Comparison of ENCODE assay signal across 20 cellular contexts in genomic region chr2:230910546-230911135, GRCh38. TPM values are rescaled to one million over a fixed set of nuclear protein-coding genes. Genes with fewer than 3 reads are reported as not detected.
DNase-seq lines count a peak whose midpoint lies in the region; ATAC-seq, FAIRE-seq and TF ChIP-seq lines count a peak whose summit lies in the region.
"Had no signal": no experiment of that assay in that cellular context is flagged by ENCODE, and none has a peak within 500 bp of the region (broad histone marks: within the 10 kb centered on the region; RNA-seq: fewer than 3 reads in every experiment).

No MANE protein-coding gene starts in this region.

- H4K5ac ChIP-seq in IMR-90 (ENCODE audit: low read depth, low read length) (no peak overlapping the region), H1 (ENCODE audit: insufficient read length, low read depth, low read length) (no peak overlapping the region), H9 (ENCODE audit: insufficient read length, low read depth, low read length) (no peak overlapping the region)

- ATAC-seq in IMR-90 (ENCODE audit: low read depth), result no peak

- H3K56ac ChIP-seq in IMR-90 (ENCODE audit: extremely low read depth, insufficient read depth, low read length) (no peak overlapping the region), H1 (replicated peaks; ENCODE audit: insufficient read length, low read depth, low read length) (no peak overlapping the region), H9 (ENCODE audit: insufficient read length, low read depth, low read length) (no peak overlapping the region)

- H3K14ac ChIP-seq in IMR-90 (replicated peaks; ENCODE audit: low read depth, low read length) (no peak overlapping the region), H1 (ENCODE audit: insufficient read length) (no peak overlapping the region), H9 (ENCODE audit: insufficient read depth, low read length) (no peak overlapping the region)

- H3K4me3 Mint-ChIP-seq in CD14-positive monocyte, result no peak overlapping the region
- H3K4me3 Mint-ChIP-seq in H9, result no peak overlapping the region
- H3K4me3 Mint-ChIP-seq: activated naive CD4-positive, alpha-beta T cell treated with anti-CD3 and anti-CD28 coated beads, Interleukin-2, amount 50 U/mL, for 24 hours; memory B cell; naive B cell; type B pancreatic cell had no signal

- no peak overlapping the region for H4K91ac ChIP-seq in IMR-90 (ENCODE audit: insufficient read depth, low read depth, low read length)
- no peak overlapping the region for H4K91ac ChIP-seq in H1 (replicated peaks; ENCODE audit: insufficient read length, low read length)
- H4K91ac ChIP-seq in H9 (ENCODE audit: insufficient read length, low read depth, low read length), result no peak overlapping the region

- BruUV-seq in IMR-90 (replicated peaks; lab: Mats Ljungman, UMichigan), result no TSS peak

- no peak overlapping the region for H3K4ac ChIP-seq in IMR-90 (ENCODE audit: low read depth, low read length)
- H3K4ac ChIP-seq in H1 (replicated peaks; ENCODE audit: insufficient read length, low read depth, low read length), result no peak overlapping the region
- H3K4ac ChIP-seq in H9 (ENCODE audit: low read depth, low read length), result no peak overlapping the region

- H3K23me2 ChIP-seq in H1 (ENCODE audit: low read depth, low read length) (peaks cover 2% of the 10 kb centered on the region; the same call in 1 of the 2 replicates), H9 (ENCODE audit: insufficient read length, low read depth, low read length, poor library complexity, severe bottlenecking) (no peaks in the 10 kb centered on the region)

- H3K27me3 ChIP-seq in IMR-90 (ENCODE audit: control insufficient read depth, insufficient read depth, low read length), result peaks cover 11% of the 10 kb centered on the region; the same call in 1 of the 2 replicates
- H3K27me3 ChIP-seq in H1 (replicated peaks in 1 of 4; ENCODE audit: control insufficient read depth in 3 of 4, extremely low read depth in 1 of 4, insufficient read depth in 3 of 4, low read length in 3 of 4), result peaks cover 0 to 4% (median 0%) of the 10 kb centered on the region in 4 experiments; a peak in 2 of 7 replicates
- H3K27me3 ChIP-seq in sigmoid colon, result no peaks in the 10 kb centered on the region
- H3K27me3 ChIP-seq in BE2C, result no peaks in the 10 kb centered on the region
- H3K27me3 ChIP-seq in H9 (ENCODE audit: insufficient read depth, low read length), result no peaks in the 10 kb centered on the region
- H3K27me3 ChIP-seq: ovary had no signal

- H4K20me1 ChIP-seq in IMR-90 (ENCODE audit: insufficient read depth, low read length) (no peaks in the 10 kb centered on the region), H1 (replicated peaks in 1 of 2; ENCODE audit: control insufficient read depth in 1 of 2, insufficient read depth in 2 of 2, low read length in 2 of 2) (no peaks in the 10 kb centered on the region), H9 (ENCODE audit: control insufficient read depth, insufficient read depth, insufficient read length) (no peaks in the 10 kb centered on the region)

- H2BK15ac ChIP-seq in IMR-90 (ENCODE audit: low read depth, low read length), result no peak overlapping the region
- 0 out of 2 replicates have a peak overlapping the region, but pooled peaks have one; percentile 22 for H2BK15ac ChIP-seq in H1 (ENCODE audit: low read length)
- no peak overlapping the region for H2BK15ac ChIP-seq in H9 (ENCODE audit: low read depth, low read length)

- H2BK120ac ChIP-seq in IMR-90 (ENCODE audit: low read depth, low read length) (no peak overlapping the region), H1 (replicated peaks; ENCODE audit: low read depth, low read length) (no peak overlapping the region), H9 (ENCODE audit: low read depth, low read length, poor library complexity, severe bottlenecking) (no peak overlapping the region)

- H2AK9ac ChIP-seq in IMR-90 (replicated peaks; ENCODE audit: low read depth, low read length, poor library complexity), result no peak overlapping the region

- H2AFZ ChIP-seq in IMR-90 (replicated peaks; ENCODE audit: low read length, poor library complexity), result peak overlapping the region; percentile 6
- H2AFZ ChIP-seq in H1 (ENCODE audit: low read length), result no peak overlapping the region
- H2AFZ ChIP-seq in H9 (ENCODE audit: low read length), result no peak overlapping the region

- peaks cover 3 to 8% (median 4%) of the 10 kb centered on the region in 3 donors for H3K27me3 Mint-ChIP-seq in CD14-positive monocyte (ENCODE audit: low read depth in 3 of 3)
- H3K27me3 Mint-ChIP-seq in H9 (ENCODE audit: low read depth), result peaks cover 40% of the 10 kb centered on the region
- H3K27me3 Mint-ChIP-seq: activated naive CD4-positive, alpha-beta T cell treated with anti-CD3 and anti-CD28 coated beads, Interleukin-2, amount 50 U/mL, for 24 hours; memory B cell had no signal

- H3K4me1 ChIP-seq in IMR-90 (ENCODE audit: control insufficient read depth, insufficient read depth, low read length), result peaks cover 6% of the 10 kb centered on the region
- H3K4me1 ChIP-seq in H1 (replicated peaks in 1 of 4; ENCODE audit: control insufficient read depth in 3 of 4, insufficient read depth in 4 of 4, low read length in 3 of 4), result peaks cover 0 to 9% (median 2%) of the 10 kb centered on the region in 4 experiments; a peak in 6 of 7 replicates
- H3K4me1 ChIP-seq in sigmoid colon, result no peaks in the 10 kb centered on the region
- peaks cover 4% of the 10 kb centered on the region; the same call in 1 of the 2 replicates for H3K4me1 ChIP-seq in BE2C
- no peaks in the 10 kb centered on the region; the same call in 1 of the 2 replicates for H3K4me1 ChIP-seq in H9 (ENCODE audit: insufficient read depth, low read length)

- no peak overlapping the region for H2AK5ac ChIP-seq in IMR-90 (ENCODE audit: low read depth, low read length)
- H2AK5ac ChIP-seq in H1 (ENCODE audit: low read depth, low read length), result no peak overlapping the region
- no peak overlapping the region for H2AK5ac ChIP-seq in H9 (ENCODE audit: insufficient read length, low read length)

- no peak for TF ChIP-seq EP300 in H1 (IDR thresholded peaks at IDR 0.05; ENCODE audit: borderline replicate concordance in 1 of 2, low read depth in 2 of 2, low read length in 2 of 2)
- no peak for TF ChIP-seq EP300 in sigmoid colon (IDR thresholded peaks at IDR 0.05)

- H2BK12ac ChIP-seq in H1 (ENCODE audit: low read depth, low read length) (no peak overlapping the region), H9 (ENCODE audit: insufficient read length, low read depth, low read length) (no peak overlapping the region)

- TF ChIP-seq POLR2A in IMR-90 (IDR thresholded peaks at IDR 0.05; ENCODE audit: low read depth, low read length) (no peak), H1 (IDR thresholded peaks at IDR 0.05; ENCODE audit: control extremely low read depth in 1 of 2, low read depth in 2 of 2, low read length in 2 of 2) (no peak), sigmoid colon (IDR thresholded peaks at IDR 0.05) (no peak)

- WGBS in IMR-90 (ENCODE audit: extremely low coverage in 2 of 2, insufficient read length in 1 of 2), 2 experiments, result 90% methylated on average over 8 of the region's 13 CpGs; no CpG with 5 or more reads in 1 of the 2 experiments
- WGBS in H1 (ENCODE audit: extremely low coverage in 1 of 2, insufficient coverage in 1 of 2, insufficient read length in 1 of 2, insufficient replicate concordance in 2 of 2, low coverage in 1 of 2, low lambda C conversion rate in 2 of 2, missing lambda C conversion rate in 1 of 2), 2 experiments, result 90% methylated on average over 13 of the region's 13 CpGs; no CpG with 5 or more reads in 1 of the 2 experiments
- 85 to 93% methylated on average over 13 of the region's 13 CpGs for WGBS in sigmoid colon, 2 donors
- no CpG with 5 or more reads among the region's 13 CpGs for WGBS in H9 (ENCODE audit: extremely low coverage, insufficient read length, low lambda C conversion rate)

- no peaks in the 10 kb centered on the region for H3K36me3 ChIP-seq in IMR-90 (ENCODE audit: control insufficient read depth, insufficient read depth, low read length)
- no peaks in the 10 kb centered on the region for H3K36me3 ChIP-seq in H1 (ENCODE audit: control insufficient read depth in 2 of 4, insufficient read depth in 4 of 4, low read length in 3 of 4)
- H3K36me3 ChIP-seq in sigmoid colon, result no peaks in the 10 kb centered on the region
- H3K36me3 ChIP-seq in BE2C, result no peaks in the 10 kb centered on the region
- H3K36me3 ChIP-seq: esophagus squamous epithelium, ovary had no signal

- H3K9me3 Mint-ChIP-seq in CD14-positive monocyte (peaks cover 0 to 2% (median 0%) of the 10 kb centered on the region in 7 donors), H9 (no peaks in the 10 kb centered on the region)
- H3K9me3 Mint-ChIP-seq: activated naive CD4-positive, alpha-beta T cell treated with anti-CD3 and anti-CD28 coated beads, Interleukin-2, amount 50 U/mL, for 24 hours; memory B cell; naive B cell; type B pancreatic cell had no signal

- H3K9me3 ChIP-seq in IMR-90 (ENCODE audit: control insufficient read depth, insufficient read depth, low read length), result no peaks in the 10 kb centered on the region
- H3K9me3 ChIP-seq in H1 (ENCODE audit: insufficient read depth in 2 of 2, low read depth in 1 of 2, low read length in 1 of 2), result no peaks in the 10 kb centered on the region
- H3K9me3 ChIP-seq in sigmoid colon, result no peaks in the 10 kb centered on the region
- H3K9me3 ChIP-seq in BE2C, result no peaks in the 10 kb centered on the region
- no peaks in the 10 kb centered on the region for H3K9me3 ChIP-seq in H9 (ENCODE audit: control insufficient read depth, low read depth, low read length)
- H3K9me3 ChIP-seq: esophagus squamous epithelium, ovary had no signal

- peaks cover 14% of the 10 kb centered on the region for H3K9me1 ChIP-seq in IMR-90 (ENCODE audit: insufficient read depth, low read length)

- POLR2A ChIA-PET in IMR-90 (lab: Charles Lee; ENCODE audit: unreplicated experiment), result no interaction called here
- POLR2A ChIA-PET in H1 (lab: Charles Lee; ENCODE audit: partially characterized antibody), result no interaction called here

- H3K36me3 Mint-ChIP-seq in CD14-positive monocyte, result no peaks in the 10 kb centered on the region
- no peaks in the 10 kb centered on the region for H3K36me3 Mint-ChIP-seq in H9 (ENCODE audit: insufficient read depth in 1 of 3, low read depth in 3 of 3)
- H3K36me3 Mint-ChIP-seq: naive B cell, type B pancreatic cell had no signal

- no peak overlapping the region for H2BK5ac ChIP-seq in IMR-90 (ENCODE audit: low read depth, low read length, poor library complexity, severe bottlenecking)
- peak overlapping the region; percentile 56 for H2BK5ac ChIP-seq in H1 (ENCODE audit: low read depth, low read length)
- H2BK5ac ChIP-seq in H9 (ENCODE audit: insufficient read length, low read length), result no peak overlapping the region

- H3K27ac ChIP-seq in IMR-90 (ENCODE audit: insufficient read depth, low read length) (no peak overlapping the region), H1 (ENCODE audit: low read depth, low read length) (no peak overlapping the region), sigmoid colon (no peak overlapping the region), H9 (ENCODE audit: insufficient read length, low read depth, low read length) (no peak overlapping the region)
- H3K27ac ChIP-seq: esophagus squamous epithelium, ovary had no signal

- H3K27ac Mint-ChIP-seq in CD14-positive monocyte, result no peak overlapping the region
- H3K27ac Mint-ChIP-seq in H9, result peak overlapping the region in 1 of 3 experiments; percentile 85; a peak in 1 of 7 replicates
- H3K27ac Mint-ChIP-seq: memory B cell, type B pancreatic cell had no signal

- no peaks in the 10 kb centered on the region for H3K79me1 ChIP-seq in IMR-90 (ENCODE audit: low read depth in 1 of 2, low read length in 2 of 2)
- H3K79me1 ChIP-seq in H1 (ENCODE audit: low read depth, low read length), result no peaks in the 10 kb centered on the region
- no peaks in the 10 kb centered on the region for H3K79me1 ChIP-seq in H9 (ENCODE audit: insufficient read depth, low read depth, low read length, poor library complexity, severe bottlenecking)

- FAIRE-seq in H1 (lab: Jason Lieb, UNC), result no peak
- FAIRE-seq: HTR-8/SVneo had no signal

- DNase-seq in CD14-positive monocyte (ENCODE audit: low spot score), result peak; percentile 11
- no peak for DNase-seq in IMR-90
- DNase-seq in H1 (ENCODE audit: low read depth in 1 of 2, low spot score in 2 of 2), result no peak
- DNase-seq in sigmoid colon, result peak; percentile 42
- DNase-seq in BE2C, result no peak
- no peak for DNase-seq in LoVo (ENCODE audit: low spot score)
- DNase-seq in H9, result no peak
- DNase-seq: AML-193; effector memory CD4-positive, alpha-beta T cell; esophagus squamous epithelium; HCEC 1CT; naive B cell; NCI-H526; ovary; stimulated activated naive CD4-positive, alpha-beta T cell treated with Interleukin-2 at 50 U/mL for 16 hours; SW 1271 had no signal

- dilution Hi-C loops in IMR-90 (cut with HindIII; ENCODE audit: low sequenced_read_pairs, unreplicated experiment), result no loop called here

- no peak overlapping the region for H3K23ac ChIP-seq in IMR-90 (ENCODE audit: low read depth, low read length)
- no peak overlapping the region for H3K23ac ChIP-seq in H1 (ENCODE audit: insufficient read length)
- no peak overlapping the region for H3K23ac ChIP-seq in H9 (ENCODE audit: insufficient read length, low read depth, low read length)

- no peak overlapping the region for H3K4me3 ChIP-seq in IMR-90 (ENCODE audit: insufficient read depth, low read depth, low read length)
- H3K4me3 ChIP-seq in H1 (ENCODE audit: extremely low read depth in 1 of 4, insufficient read depth in 2 of 4, low read depth in 3 of 4, low read length in 4 of 4), result no peak overlapping the region
- no peak overlapping the region for H3K4me3 ChIP-seq in sigmoid colon
- no peak overlapping the region for H3K4me3 ChIP-seq in BE2C (ENCODE audit: low read depth, low read length)
- H3K4me3 ChIP-seq: esophagus squamous epithelium, ovary had no signal

- H3K79me2 ChIP-seq in H1 (ENCODE audit: control insufficient read depth in 1 of 2, insufficient read depth in 2 of 2, low read length in 2 of 2) (no peaks in the 10 kb centered on the region), H9 (ENCODE audit: insufficient read depth, low read length) (no peaks in the 10 kb centered on the region)

- no peak overlapping the region for H4K8ac ChIP-seq in IMR-90 (ENCODE audit: low read depth in 2 of 2, low read length in 2 of 2)
- H4K8ac ChIP-seq in H1 (ENCODE audit: extremely low read depth, insufficient read depth, low read length), result no peak overlapping the region
- H4K8ac ChIP-seq in H9 (replicated peaks; ENCODE audit: insufficient read length, low read depth, low read length), result no peak overlapping the region

- TF ChIP-seq CTCF in CD14-positive monocyte (IDR thresholded peaks at IDR 0.05) (no peak), IMR-90 (conservative IDR thresholded peaks at IDR 0.05; ENCODE audit: low read depth, low read length) (no peak), H1 (IDR thresholded peaks at IDR 0.05; ENCODE audit: control extremely low read depth in 1 of 3, insufficient read depth in 1 of 3, low read depth in 1 of 3, low read length in 3 of 3) (no peak), sigmoid colon (IDR thresholded peaks at IDR 0.05) (no peak), BE2C (IDR thresholded peaks at IDR 0.05; ENCODE audit: low read depth, low read length) (no peak), H9 (conservative IDR thresholded peaks at IDR 0.05) (no peak)

- TF ChIP-seq RAD21 in IMR-90 (IDR thresholded peaks at IDR 0.05; ENCODE audit: low read length) (no peak), H1 (IDR thresholded peaks at IDR 0.05 in 1 of 2, conservative IDR thresholded peaks at IDR 0.05 in 1 of 2; ENCODE audit: low read depth in 2 of 2, low read length in 2 of 2) (no peak)

- no peak overlapping the region for H3K4me2 ChIP-seq in IMR-90 (ENCODE audit: low read depth, low read length)
- H3K4me2 ChIP-seq in H1 (ENCODE audit: insufficient read depth in 1 of 2, low read depth in 2 of 2, low read length in 2 of 2), result no peak overlapping the region
- H3K4me2 ChIP-seq in H9 (ENCODE audit: insufficient read depth, insufficient read length, low read length), result no peak overlapping the region

- H3K4me1 Mint-ChIP-seq in CD14-positive monocyte (peaks cover 34% of the 10 kb centered on the region), H9 (peaks cover 23 to 30% of the 10 kb centered on the region in 2 experiments)

- H3T11ph ChIP-seq in H9 (ENCODE audit: low read length), result no peak overlapping the region

- H3K18ac ChIP-seq in IMR-90 (ENCODE audit: low read depth, low read length) (no peak overlapping the region), H1 (ENCODE audit: extremely low read depth, low read length) (no peak overlapping the region), H9 (ENCODE audit: insufficient read length, low read depth, low read length) (no peak overlapping the region)

- CTCF ChIA-PET in IMR-90 (lab: Yijun Ruan, JAX) (no interaction called here), H1 (lab: Charles Lee; ENCODE audit: partially characterized antibody) (interaction anchor here (0.9 to 21.7 kb wide), 5 partner anchors 10 to 87 kb away, joined by 6 to 332 read pairs (median 38); partner anchors contain the start of gene GPR55)

- H2BK20ac ChIP-seq in IMR-90 (ENCODE audit: low read depth, low read length), result no peak overlapping the region
- H2BK20ac ChIP-seq in H1 (ENCODE audit: low read length), result no peak overlapping the region
- no peak overlapping the region for H2BK20ac ChIP-seq in H9 (ENCODE audit: low read depth, low read length, poor library complexity, severe bottlenecking)

- in situ Hi-C loops in IMR-90 (cut with MboI; ENCODE audit: low sequenced_read_pairs), result no loop called here

- H3K9ac ChIP-seq in IMR-90 (ENCODE audit: low read depth, low read length), result no peak overlapping the region
- no peak overlapping the region for H3K9ac ChIP-seq in H1 (replicated peaks in 1 of 4; ENCODE audit: extremely low read depth in 1 of 4, low read depth in 3 of 4, low read length in 3 of 4)
- no peak overlapping the region for H3K9ac ChIP-seq in H9 (ENCODE audit: extremely low read depth, insufficient read length, low read length)

- intact Hi-C loops in CD14-positive monocyte (cut with micrococcal nuclease) (no loop called here), IMR-90 (cut with micrococcal nuclease) (no loop called here), sigmoid colon (cut with DNase I) (loop anchor here (5.0 kb wide), 1 partner anchor 43 kb away; no protein-coding TSS in a partner anchor)

RNA-seq across cellular contexts. Expression of gene GPR55, which starts 14.4 kb away (rescaled TPM):
- polyA plus RNA-seq in CD14-positive monocyte (under 1 TPM in 1 of 2 donors, not detected in 1; 0.11 TPM), IMR-90 (2012; rRNA removed) (0.03 TPM in 1 of 2 replicates, not detected in the other), H1 (2011; rRNA removed) (not detected in 2 replicates), sigmoid colon (1 to 10 TPM in 1 of 3 donors, under 1 TPM in 1, not detected in 1; 0.23 to 1.4 TPM)
- total RNA-seq in IMR-90 (2012; rRNA removed) (not detected in 2 replicates), sigmoid colon (not detected), H9 (2021) (0.11 TPM in 1 of 2 replicates, not detected in the other)
- polyA plus RNA-seq in IMR-90 (2012; cell fraction: cytosol; rRNA removed), result not detected in 2 replicates
- polyA plus RNA-seq in IMR-90 (2012; cell fraction: nucleus; rRNA removed; ENCODE audit: low replicate concordance), result 0.02 and 0.05 TPM in 2 replicates
- not detected in 2 replicates for total RNA-seq in H1 (2021; fragmentation: NEBNext Ultra II Directional; extraction: Animal tissue kit (Norgen Biotek cat#: 25700))
- not detected for polyA plus RNA-seq in H1 (2011; cell fraction: cytosol; rRNA removed)
- not detected for polyA plus RNA-seq in H1 (2011; cell fraction: nucleus; rRNA removed)
- polyA plus RNA-seq in H1 (2012, experiment 1 of 2), result not detected in 4 replicates
- not detected for polyA plus RNA-seq in H1 (2012, experiment 2 of 2)
- not detected for polyA plus RNA-seq in H1 (2013, experiment 1 of 2)
- not detected for polyA plus RNA-seq in H1 (2013, experiment 2 of 2)
- polyA minus RNA-seq in H1 (2011; rRNA and poly(A)+ RNA removed), result not detected in 2 replicates
- polyA minus RNA-seq in H1 (2011; cell fraction: cytosol; rRNA and poly(A)+ RNA removed), result not detected
- not detected for polyA minus RNA-seq in H1 (2011; cell fraction: nucleus; rRNA and poly(A)+ RNA removed)
- polyA plus RNA-seq in BE2C (2012; ENCODE audit: insufficient read depth, insufficient read length, low read depth), result not detected

RNA-seq across cellular contexts. Expression of gene ITM2C, which starts 45.9 kb away (rescaled TPM):
- polyA plus RNA-seq in CD14-positive monocyte (1 to 10 TPM; 2.9 to 3.2 TPM), IMR-90 (2012; rRNA removed) (274 and 275 TPM in 2 replicates), H1 (2011; rRNA removed) (742 and 889 TPM in 2 replicates), sigmoid colon (1,000 to 10,000 TPM in 1 of 3 donors, 100 to 1,000 TPM in 2; 489 to 1,275 (median 498) TPM)
- total RNA-seq in IMR-90 (2012; rRNA removed) (35.8 and 46.8 TPM in 2 replicates), sigmoid colon (100 to 1,000 TPM; 107 to 206 (median 117) TPM), H9 (2021) (297 and 302 TPM in 2 replicates)
- 429 TPM in 2 replicates for polyA plus RNA-seq in IMR-90 (2012; cell fraction: cytosol; rRNA removed)
- 107 and 149 TPM in 2 replicates for polyA plus RNA-seq in IMR-90 (2012; cell fraction: nucleus; rRNA removed; ENCODE audit: low replicate concordance)
- 362 and 367 TPM in 2 replicates for total RNA-seq in H1 (2021; fragmentation: NEBNext Ultra II Directional; extraction: Animal tissue kit (Norgen Biotek cat#: 25700))
- 714 TPM for polyA plus RNA-seq in H1 (2011; cell fraction: cytosol; rRNA removed)
- 967 TPM for polyA plus RNA-seq in H1 (2011; cell fraction: nucleus; rRNA removed)
- polyA plus RNA-seq in H1 (2012, experiment 1 of 2), result 466 to 565 TPM (median 504 TPM) in 4 replicates
- 396 TPM for polyA plus RNA-seq in H1 (2012, experiment 2 of 2)
- 442 TPM for polyA plus RNA-seq in H1 (2013, experiment 1 of 2)
- 531 TPM for polyA plus RNA-seq in H1 (2013, experiment 2 of 2)
- polyA minus RNA-seq in H1 (2011; rRNA and poly(A)+ RNA removed), result 807 and 840 TPM in 2 replicates
- polyA minus RNA-seq in H1 (2011; cell fraction: cytosol; rRNA and poly(A)+ RNA removed), result 239 TPM
- polyA minus RNA-seq in H1 (2011; cell fraction: nucleus; rRNA and poly(A)+ RNA removed), result 131 TPM
- polyA plus RNA-seq in BE2C (2012; ENCODE audit: insufficient read depth, insufficient read length, low read depth), result 1,292 TPM

Comparison
In these comparisons a context has a peak if more than half of its experiments do, and no peak if none do; other contexts are left out.
1. DNase-seq: peak in CD14-positive monocyte (single experiment) and sigmoid colon (single experiment); none in IMR-90 (single experiment), H1 (0 of 2), BE2C (single experiment), LoVo (single experiment) and H9 (single experiment).